Comparison of ENCODE assay signal across 8 cellular contexts in the genomic region with DNA sequence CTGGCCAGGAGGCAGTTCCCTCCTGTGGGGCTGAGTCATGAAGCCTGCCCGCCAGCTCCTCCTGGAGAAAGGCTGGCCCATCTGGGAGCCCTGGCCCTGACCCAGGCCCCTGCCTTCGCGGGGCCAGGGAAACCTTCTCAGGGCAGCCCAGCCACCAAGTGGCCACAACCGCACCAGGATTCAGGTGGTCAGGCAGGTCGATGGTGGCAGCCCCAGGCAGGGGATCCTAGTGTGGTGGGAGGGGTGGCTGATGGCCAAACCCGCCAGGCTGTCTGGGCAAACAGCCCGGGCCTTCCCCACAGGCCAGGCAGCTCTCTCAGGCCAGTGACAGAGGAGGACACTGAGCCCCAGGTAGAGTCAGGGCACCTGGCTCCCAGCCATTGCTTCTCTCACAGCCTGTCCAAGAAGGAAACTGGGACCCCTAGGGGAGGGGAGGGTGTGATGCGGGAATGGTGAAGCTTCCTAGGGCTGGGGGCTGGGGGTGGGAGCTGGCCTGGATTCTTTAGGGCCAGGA. TPM values are rescaled to one million over a fixed set of nuclear protein-coding genes. Genes with fewer than 3 reads are reported as not detected.
DNase-seq lines count a peak whose midpoint lies in the region; ATAC-seq, FAIRE-seq and TF ChIP-seq lines count a peak whose summit lies in the region.

No MANE protein-coding gene starts in this region.

- dilution Hi-C loops in endothelial cell of umbilical vein (cut with MboI; ENCODE audit: extremely low pct_ligation_motif_present, low sequenced_read_pairs): no loop called here

- POLR2A ChIA-PET in endothelial cell of umbilical vein (lab: Charles Lee): interaction anchor here (0.9 kb wide), 1 partner anchor 19 kb away, joined by 3 read pairs; no protein-coding TSS in a partner anchor

- H3K36me3 ChIP-seq in endothelial cell of umbilical vein (ENCODE audit: control insufficient read depth in 2 of 2, extremely low read depth in 1 of 2, insufficient read depth in 2 of 2, low read length in 2 of 2) (peaks cover 0 to 2% of the 10 kb centered on the region in 2 experiments), mesendoderm (ENCODE audit: control insufficient read depth, insufficient read depth, low read length) (no peaks in the 10 kb centered on the region), transverse colon (no peaks in the 10 kb centered on the region)

- H3K27ac ChIP-seq in 22Rv1: peak overlapping the region; percentile 79
- peak overlapping the region; percentile 80 for H3K27ac ChIP-seq in endothelial cell of umbilical vein (ENCODE audit: insufficient read depth, low read depth, low read length)
- H3K27ac ChIP-seq in mesendoderm (ENCODE audit: low read depth, low read length): peak overlapping the region; percentile 13
- H3K27ac ChIP-seq in transverse colon: peak overlapping the region; percentile 86 to 96 (median 94)

- peak; percentile 92 for FAIRE-seq in endothelial cell of umbilical vein (lab: Jason Lieb, UNC)

- H3K9ac ChIP-seq in endothelial cell of umbilical vein (replicated peaks; ENCODE audit: extremely low read depth, insufficient read depth, low read length): no peak overlapping the region
- peak overlapping the region; percentile 62 for H3K9ac ChIP-seq in mesendoderm (ENCODE audit: low read length)

- no peak overlapping the region for H2BK120ac ChIP-seq in mesendoderm (ENCODE audit: low read depth, low read length)

- H3K56ac ChIP-seq in mesendoderm (ENCODE audit: low read length): peak overlapping the region; percentile 51

- H3K4ac ChIP-seq in mesendoderm (ENCODE audit: low read depth, low read length): no peak overlapping the region

- DNase-seq in H4 (ENCODE audit: low spot score): peak; percentile 75
- DNase-seq in SW 1271 (lab: John Stamatoyannopoulos, UW): peak; percentile 31 to 46
- peak; percentile 61 for DNase-seq in endothelial cell of umbilical vein (ENCODE audit: low read depth, low spot score)
- DNase-seq in mesendoderm: peak; percentile 69
- DNase-seq in transverse colon: peak; percentile 76
- no peak for DNase-seq in NCI-H2081 treated with DMSO at 0.1 percent for 48 hours (lab: John Stamatoyannopoulos, UW)

- intact Hi-C loops in endothelial cell of umbilical vein (cut with micrococcal nuclease): loop anchor here (1.0 to 5.0 kb wide), 4 partner anchors 17 to 210 kb away; a partner anchor contains a TSS
- intact Hi-C loops in transverse colon (cut with DNase I; ENCODE audit: low total_unique reads): loop anchor here (2.0 kb wide), 1 partner anchor 41 kb away; a partner anchor contains a TSS

- H3K9me1 ChIP-seq in endothelial cell of umbilical vein (replicated peaks; ENCODE audit: control insufficient read depth, extremely low read depth, insufficient read depth, low read length): no peaks in the 10 kb centered on the region

- H3K4me3 ChIP-seq in endothelial cell of umbilical vein (replicated peaks in 1 of 3; ENCODE audit: insufficient read depth in 1 of 3, low read depth in 1 of 3, low read length in 3 of 3) (peak overlapping the region in 2 of 3 experiments; percentile 7 to 66), mesendoderm (ENCODE audit: low read length) (no peak overlapping the region), transverse colon (peak overlapping the region in 2 of 4 donors; percentile 79 to 82)

- CTCF ChIA-PET in endothelial cell of umbilical vein (lab: Charles Lee): interaction anchor here (0.7 to 7.3 kb wide), 14 partner anchors 16 to 212 kb away, joined by 3 to 104 read pairs (median 4); a partner anchor contains a TSS

- H4K20me1 ChIP-seq in endothelial cell of umbilical vein (replicated peaks; ENCODE audit: control insufficient read depth, extremely low read depth, insufficient read depth, low read length): no peaks in the 10 kb centered on the region

- no peak overlapping the region for H3K18ac ChIP-seq in mesendoderm (ENCODE audit: low read length)

- H3K4me1 ChIP-seq in endothelial cell of umbilical vein (ENCODE audit: control insufficient read depth, extremely low read depth, insufficient read depth, low read length) (peaks cover 18% of the 10 kb centered on the region), mesendoderm (ENCODE audit: control insufficient read depth, low read depth, low read length) (peaks cover 13% of the 10 kb centered on the region), transverse colon (peaks cover 24 to 42% (median 31%) of the 10 kb centered on the region in 4 donors)

- TF ChIP-seq CTCF in 22Rv1 (IDR thresholded peaks at IDR 0.05) (no peak), endothelial cell of umbilical vein (IDR thresholded peaks at IDR 0.05; ENCODE audit: extremely low read depth in 1 of 2, insufficient read depth in 1 of 2, low read depth in 1 of 2, low read length in 2 of 2) (no peak), transverse colon (IDR thresholded peaks at IDR 0.05) (no peak)

- no peak overlapping the region for H2AFZ ChIP-seq in endothelial cell of umbilical vein (ENCODE audit: low read depth, low read length)

- H2BK5ac ChIP-seq in mesendoderm (ENCODE audit: low read length): no peak overlapping the region

- no CpG with 5 or more reads among the region's 8 CpGs for WGBS in mesendoderm (ENCODE audit: extremely low coverage, insufficient coverage, low lambda C conversion rate)
- WGBS in transverse colon (ENCODE audit: low coverage in 1 of 2), 2 donors: 37% methylated on average over 8 of the region's 8 CpGs; no CpG with 5 or more reads in 1 of the 2 donors

- peaks cover 37% of the 10 kb centered on the region for H3K79me2 ChIP-seq in endothelial cell of umbilical vein (ENCODE audit: control insufficient read depth, insufficient read depth, low read length)
- peaks cover 2% of the 10 kb centered on the region for H3K79me2 ChIP-seq in mesendoderm (ENCODE audit: control insufficient read depth, insufficient read depth, low read length)

- ATAC-seq in HG02610 (IDR thresholded peaks at IDR 0.05; ENCODE audit: unreplicated experiment): no peak

- peak overlapping the region; percentile 32 for H3K4me2 ChIP-seq in endothelial cell of umbilical vein (ENCODE audit: insufficient read depth, low read length)
- H3K4me2 ChIP-seq in mesendoderm (ENCODE audit: low read length): peak overlapping the region; percentile 13

- H3K27me3 ChIP-seq in endothelial cell of umbilical vein (ENCODE audit: control insufficient read depth in 2 of 2, insufficient read depth in 2 of 2, low read length in 2 of 2) (no peaks in the 10 kb centered on the region), mesendoderm (ENCODE audit: insufficient read depth, low read length, poor library complexity) (no peaks in the 10 kb centered on the region), transverse colon (no peaks in the 10 kb centered on the region)

- H3K79me1 ChIP-seq in mesendoderm (ENCODE audit: low read length): peaks cover 4% of the 10 kb centered on the region

- no peak for TF ChIP-seq EP300 in transverse colon (IDR thresholded peaks at IDR 0.05; ENCODE audit: low read depth)

- H3K9me3 ChIP-seq in endothelial cell of umbilical vein (replicated peaks; ENCODE audit: control insufficient read depth, insufficient read depth, low read length) (no peaks in the 10 kb centered on the region), transverse colon (no peaks in the 10 kb centered on the region)

- H3K23ac ChIP-seq in mesendoderm (ENCODE audit: low read length): no peak overlapping the region

- no peak overlapping the region for H4K8ac ChIP-seq in mesendoderm (ENCODE audit: low read depth, low read length)

- no peak overlapping the region for H4K5ac ChIP-seq in mesendoderm (ENCODE audit: low read length)

- no TSS peak for BruUV-seq in endothelial cell of umbilical vein (replicated peaks; lab: Mats Ljungman, UMichigan)

- no peak overlapping the region for H2AK5ac ChIP-seq in mesendoderm (ENCODE audit: low read length)

- in situ Hi-C loops in transverse colon (cut with MboI; ENCODE audit: low pct_ligation_motif_present in 1 of 4, low pct_unique_long_range_greater_than_20kb in 1 of 4, low sequenced_read_pairs in 3 of 4): loop anchor here in 3 of 4 donors (10.0 to 25.0 kb wide), 2 partner anchors 47 to 100 kb away; a partner anchor contains a TSS

- H2BK15ac ChIP-seq in mesendoderm (replicated peaks; ENCODE audit: low read depth): no peak overlapping the region

- TF ChIP-seq POLR2A in endothelial cell of umbilical vein (IDR thresholded peaks at IDR 0.05; ENCODE audit: low read depth, low read length): peak; percentile 16
- TF ChIP-seq POLR2A in transverse colon (IDR thresholded peaks at IDR 0.05): no peak

RNA-seq across cellular contexts. Expression of a gene that starts 1.2 kb away (rescaled TPM):
- 67.0 and 78.4 TPM in 2 replicates for total RNA-seq in H4 (2014; rRNA removed; shearing (Covaris generic))
- 82.6 and 82.9 TPM in 2 replicates for total RNA-seq in endothelial cell of umbilical vein
- polyA plus RNA-seq in endothelial cell of umbilical vein: 134 and 156 TPM in 2 replicates
- polyA plus RNA-seq in endothelial cell of umbilical vein (2011; cell fraction: cytosol; rRNA removed): 139 and 157 TPM in 2 replicates
- 60.1 and 64.9 TPM in 2 replicates for polyA plus RNA-seq in endothelial cell of umbilical vein (2011; cell fraction: nucleus; rRNA removed)
- polyA plus RNA-seq in endothelial cell of umbilical vein (2012): 67.6 and 80.8 TPM in 2 replicates
- 58.5 and 59.4 TPM in 2 replicates for polyA minus RNA-seq in endothelial cell of umbilical vein
- polyA minus RNA-seq in endothelial cell of umbilical vein (2011; cell fraction: cytosol; rRNA and poly(A)+ RNA removed): 37.1 TPM
- 11.3 and 17.6 TPM in 2 replicates for polyA minus RNA-seq in endothelial cell of umbilical vein (2011; cell fraction: nucleus; rRNA and poly(A)+ RNA removed)
- polyA plus RNA-seq in mesendoderm (2013, experiment 1 of 2): 29.5 TPM
- polyA plus RNA-seq in mesendoderm (2013, experiment 2 of 2): 29.7 TPM
- total RNA-seq in transverse colon: 10 to 100 TPM; 29.9 to 82.7 (median 61.0) TPM

RNA-seq across cellular contexts. Expression of a gene that starts 7.8 kb away (rescaled TPM):
- 4.4 and 5.6 TPM in 2 replicates for total RNA-seq in H4 (2014; rRNA removed; shearing (Covaris generic))
- total RNA-seq in endothelial cell of umbilical vein (13.0 and 13.7 TPM in 2 replicates), transverse colon (1 to 10 TPM; 2.0 to 8.4 (median 6.2) TPM)
- polyA plus RNA-seq in endothelial cell of umbilical vein: 17.5 and 19.4 TPM in 2 replicates
- 17.0 and 18.8 TPM in 2 replicates for polyA plus RNA-seq in endothelial cell of umbilical vein (2011; cell fraction: cytosol; rRNA removed)
- polyA plus RNA-seq in endothelial cell of umbilical vein (2011; cell fraction: nucleus; rRNA removed): 41.2 and 45.2 TPM in 2 replicates
- 12.7 and 17.3 TPM in 2 replicates for polyA plus RNA-seq in endothelial cell of umbilical vein (2012)
- polyA minus RNA-seq in endothelial cell of umbilical vein: 19.9 and 21.2 TPM in 2 replicates
- 4.9 TPM for polyA minus RNA-seq in endothelial cell of umbilical vein (2011; cell fraction: cytosol; rRNA and poly(A)+ RNA removed)
- polyA minus RNA-seq in endothelial cell of umbilical vein (2011; cell fraction: nucleus; rRNA and poly(A)+ RNA removed): 5.7 and 6.5 TPM in 2 replicates
- 2.1 TPM for polyA plus RNA-seq in mesendoderm (2013, experiment 1 of 2)
- polyA plus RNA-seq in mesendoderm (2013, experiment 2 of 2): 1.8 TPM

RNA-seq across cellular contexts. Expression of a gene that starts 12.3 kb away (rescaled TPM):
- not detected in 2 replicates for total RNA-seq in H4 (2014; rRNA removed; shearing (Covaris generic))
- total RNA-seq in endothelial cell of umbilical vein (0.07 TPM in 1 of 2 replicates, not detected in the other), transverse colon (under 1 TPM in 1 of 4 donors, not detected in 3; 0.16 TPM)
- 0.11 TPM in 1 of 2 replicates, not detected in the other for polyA plus RNA-seq in endothelial cell of umbilical vein
- 0.03 TPM in 1 of 2 replicates, not detected in the other for polyA plus RNA-seq in endothelial cell of umbilical vein (2011; cell fraction: cytosol; rRNA removed)
- 0.17 and 0.18 TPM in 2 replicates for polyA plus RNA-seq in endothelial cell of umbilical vein (2011; cell fraction: nucleus; rRNA removed)
- polyA plus RNA-seq in endothelial cell of umbilical vein (2012): not detected in 2 replicates
- polyA minus RNA-seq in endothelial cell of umbilical vein: not detected in 2 replicates
- polyA minus RNA-seq in endothelial cell of umbilical vein (2011; cell fraction: cytosol; rRNA and poly(A)+ RNA removed): not detected
- not detected in 2 replicates for polyA minus RNA-seq in endothelial cell of umbilical vein (2011; cell fraction: nucleus; rRNA and poly(A)+ RNA removed)
- not detected for polyA plus RNA-seq in mesendoderm (2013, experiment 1 of 2)
- polyA plus RNA-seq in mesendoderm (2013, experiment 2 of 2): 0.01 TPM

RNA-seq across cellular contexts. Expression of a gene that starts 39.8 kb away (rescaled TPM):
- 28.5 and 37.4 TPM in 2 replicates for total RNA-seq in H4 (2014; rRNA removed; shearing (Covaris generic))
- 45.1 and 48.1 TPM in 2 replicates for total RNA-seq in endothelial cell of umbilical vein
- polyA plus RNA-seq in endothelial cell of umbilical vein: 72.1 and 76.5 TPM in 2 replicates
- 57.5 and 62.2 TPM in 2 replicates for polyA plus RNA-seq in endothelial cell of umbilical vein (2011; cell fraction: cytosol; rRNA removed)
- polyA plus RNA-seq in endothelial cell of umbilical vein (2011; cell fraction: nucleus; rRNA removed): 43.6 and 45.8 TPM in 2 replicates
- 54.3 and 54.7 TPM in 2 replicates for polyA plus RNA-seq in endothelial cell of umbilical vein (2012)
- polyA minus RNA-seq in endothelial cell of umbilical vein: 55.3 and 58.2 TPM in 2 replicates
- polyA minus RNA-seq in endothelial cell of umbilical vein (2011; cell fraction: cytosol; rRNA and poly(A)+ RNA removed): 26.8 TPM
- polyA minus RNA-seq in endothelial cell of umbilical vein (2011; cell fraction: nucleus; rRNA and poly(A)+ RNA removed): 16.0 and 16.4 TPM in 2 replicates
- polyA plus RNA-seq in mesendoderm (2013, experiment 1 of 2): 27.9 TPM
- 28.4 TPM for polyA plus RNA-seq in mesendoderm (2013, experiment 2 of 2)
- 100 to 1,000 TPM in 1 of 4 donors, 10 to 100 TPM in 3; 70.1 to 101 (median 84.0) TPM for total RNA-seq in transverse colon

RNA-seq across cellular contexts. Expression of a gene that starts 40.7 kb away (rescaled TPM):
- total RNA-seq in H4 (2014; rRNA removed; shearing (Covaris generic)): 29.0 and 33.7 TPM in 2 replicates
- total RNA-seq in endothelial cell of umbilical vein (71.3 and 71.8 TPM in 2 replicates), transverse colon (10 to 100 TPM; 14.6 to 44.9 (median 40.8) TPM)
- polyA plus RNA-seq in endothelial cell of umbilical vein: 30.7 and 39.9 TPM in 2 replicates
- polyA plus RNA-seq in endothelial cell of umbilical vein (2011; cell fraction: cytosol; rRNA removed): 47.1 and 47.5 TPM in 2 replicates
- polyA plus RNA-seq in endothelial cell of umbilical vein (2011; cell fraction: nucleus; rRNA removed): 23.6 and 27.9 TPM in 2 replicates
- polyA plus RNA-seq in endothelial cell of umbilical vein (2012): 53.4 and 68.6 TPM in 2 replicates
- polyA minus RNA-seq in endothelial cell of umbilical vein: 90.5 and 93.4 TPM in 2 replicates
- polyA minus RNA-seq in endothelial cell of umbilical vein (2011; cell fraction: cytosol; rRNA and poly(A)+ RNA removed): 39.2 TPM
- 27.0 and 37.1 TPM in 2 replicates for polyA minus RNA-seq in endothelial cell of umbilical vein (2011; cell fraction: nucleus; rRNA and poly(A)+ RNA removed)
- polyA plus RNA-seq in mesendoderm (2013, experiment 1 of 2): 39.2 TPM
- polyA plus RNA-seq in mesendoderm (2013, experiment 2 of 2): 38.6 TPM

Comparison
In these comparisons a context has a peak if more than half of its experiments do, and no peak if none do; other contexts are left out.
1. H3K27ac ChIP-seq: peak in every context shown above with its lines; median percentile 94 in transverse colon; 80 in endothelial cell of umbilical vein; 79 in 22Rv1; 13 in mesendoderm.